33 cellular contexts compared by ENCODE assay signal in genomic region chr18:6992761-6993160, GRCh38.
"Had no signal": no experiment of that assay in that cellular context is flagged by ENCODE, and none has a peak within 500 bp of the region (broad histone marks: within the 10 kb centered on the region; RNA-seq: fewer than 3 reads in every experiment).

No MANE protein-coding gene starts in this region.

- FAIRE-seq: bronchial epithelial cell, TTC549 had no signal

- H3K27ac ChIP-seq: ascending aorta, cardiac muscle cell, WERI-Rb-1 had no signal

- H3K36me3 ChIP-seq: ascending aorta, WERI-Rb-1 had no signal

- H3K27me3 ChIP-seq: ascending aorta, cardiac muscle cell had no signal

- H3K4me3 ChIP-seq: ascending aorta, cardiac muscle cell had no signal

- H3K4me1 ChIP-seq: ascending aorta had no signal

- DNase-seq: activated CD4-positive, alpha-beta memory T cell treated with anti-CD3 and anti-CD28 coated beads, Interleukin-2, amount 10 ng/mL, durations not matched to agents 7 days and 5 days; activated CD4-positive, alpha-beta T cell treated with anti-CD3 and anti-CD28 coated beads for 1 hour; activated CD4-positive, alpha-beta T cell treated with anti-CD3 and anti-CD28 coated beads for 36 hours; activated CD4-positive, alpha-beta T cell treated with anti-CD3 and anti-CD28 coated beads for 48 hours; activated CD4-positive, alpha-beta T cell treated with anti-CD3 and anti-CD28 coated beads, Interleukin-2, amount 10 ng/mL, durations not matched to agents 7 days and 5 days; activated CD4-positive, alpha-beta T cell treated with anti-CD3 and anti-CD28 coated beads, Interleukin-2, amount 50 U/mL, for 48 hours; activated CD4-positive, CD25-positive, alpha-beta regulatory T cell; activated CD8-positive, alpha-beta memory T cell treated with anti-CD3 and anti-CD28 coated beads for 24 hours; activated CD8-positive, alpha-beta memory T cell treated with anti-CD3 and anti-CD28 coated beads, Interleukin-2, amount 10 ng/mL, durations not matched to agents 7 days and 5 days; activated CD8-positive, alpha-beta memory T cell treated with anti-CD3 and anti-CD28 coated beads, Interleukin-2, amount 50 U/mL, for 48 hours; activated CD8-positive, alpha-beta T cell treated with anti-CD3 and anti-CD28 coated beads, Interleukin-2, amount 10 ng/mL, durations not matched to agents 7 days and 5 days; activated effector memory CD4-positive, alpha-beta T cell treated with Interleukin-2 at 50 U/mL for 16 hours; activated gamma-delta T cell; activated naive CD4-positive, alpha-beta T cell treated with anti-CD3 and anti-CD28 coated beads, Interleukin-2, amount 10 ng/mL, durations not matched to agents 7 days and 5 days; activated naive CD4-positive, alpha-beta T cell treated with Interleukin-2 at 50 U/mL for 16 hours; activated naive CD8-positive, alpha-beta T cell treated with anti-CD3 and anti-CD28 coated beads, Interleukin-2, amount 10 ng/mL, durations not matched to agents 7 days and 5 days; activated naive CD8-positive, alpha-beta T cell treated with anti-CD3 and anti-CD28 coated beads, Interleukin-2, amount 50 U/mL, for 24 hours; activated T-cell treated with anti-CD3 and anti-CD28 coated beads, Interleukin-2, amount 50 U/mL, for 24 hours; activated T-cell treated with anti-CD3 and anti-CD28 coated beads, Interleukin-2, amount 50 U/mL, for 48 hours; amygdala; anterior cingulate cortex; caudate nucleus; cerebellar nuclear complex; T-helper 1 cell; T-helper 2 cell; T-helper 9 cell; WERI-Rb-1 had no signal

- ATAC-seq: activated CD4-positive, alpha-beta T cell treated with anti-CD3 and anti-CD28 coated beads for 36 hours; activated CD4-positive, CD25-positive, alpha-beta regulatory T cell treated with anti-CD3 and anti-CD28 coated beads, Interleukin-2, amount 50 U/mL, for 24 hours; activated CD8-positive, alpha-beta memory T cell treated with anti-CD3 and anti-CD28 coated beads, Interleukin-2, amount 10 ng/mL, durations not matched to agents 7 days and 5 days; activated CD8-positive, alpha-beta T cell treated with anti-CD3 and anti-CD28 coated beads, Interleukin-2, amount 10 ng/mL, durations not matched to agents 7 days and 5 days; activated naive CD8-positive, alpha-beta T cell treated with anti-CD3 and anti-CD28 coated beads, Interleukin-2, amount 50 U/mL, for 24 hours; WTC11 had no signal

- H3K9me3 ChIP-seq: ascending aorta had no signal
